ENCODE assay signal across 8 cellular contexts in the genomic region with DNA sequence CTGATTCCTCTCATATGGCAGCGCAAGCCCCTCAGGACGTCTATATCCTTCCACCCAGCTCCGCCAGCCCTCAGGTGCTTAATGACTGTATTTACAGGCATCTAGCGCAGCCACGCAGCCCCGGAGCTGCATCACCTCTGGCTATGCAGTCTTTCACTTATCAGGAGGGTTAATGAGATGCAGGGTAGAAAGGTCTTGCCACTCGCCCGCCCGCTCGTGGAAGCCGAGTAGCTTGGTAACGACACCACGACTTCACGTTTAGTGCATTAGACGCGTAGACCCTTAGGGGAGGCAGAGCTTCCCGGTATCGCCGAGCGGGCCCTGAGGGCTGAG. TPM values are rescaled to one million over a fixed set of nuclear protein-coding genes. Genes with fewer than 3 reads are reported as not detected.
DNase-seq lines count a peak whose midpoint lies in the region; ATAC-seq and TF ChIP-seq lines count a peak whose summit lies in the region.

No MANE protein-coding gene starts in this region.

- H3K27me3 Mint-ChIP-seq in WTC11 (ENCODE audit: low read depth) (no peaks in the 10 kb centered on the region; the same call in none of the 2 replicates), glutamatergic neuron (ENCODE audit: unreplicated experiment) (peaks cover 6% of the 10 kb centered on the region)

- H3K4me3 Mint-ChIP-seq in WTC11: peak overlapping the region; percentile 81
- H3K4me3 Mint-ChIP-seq in glutamatergic neuron (ENCODE audit: unreplicated experiment): peak overlapping the region; percentile 84

- H3K9me3 Mint-ChIP-seq in WTC11 (no peaks in the 10 kb centered on the region), glutamatergic neuron (ENCODE audit: unreplicated experiment) (peaks cover 4% of the 10 kb centered on the region)

- TF ChIP-seq CTCF in WTC11 (IDR thresholded peaks at IDR 0.05) (no peak), glutamatergic neuron (IDR thresholded peaks at IDR 0.05; ENCODE audit: partially characterized antibody, unreplicated experiment) (no peak), GM13976 (IDR thresholded peaks at IDR 0.05; ENCODE audit: borderline replicate concordance, control extremely low read depth, extremely low read depth, insufficient read depth, missing control alignments) (no peak), GM10248 (IDR thresholded peaks at IDR 0.05; ENCODE audit: control extremely low read depth, extremely low read depth, low read depth, missing control alignments) (no peak)

- in situ Hi-C loops in GM13976 (cut with MboI; ENCODE audit: low sequenced_read_pairs, unreplicated experiment): no loop called here

- peak; percentile 2 for ATAC-seq in WTC11
- ATAC-seq in HG02610 (IDR thresholded peaks at IDR 0.05; ENCODE audit: unreplicated experiment): no peak

- H3K4me1 Mint-ChIP-seq in WTC11 (peaks cover 28% of the 10 kb centered on the region), glutamatergic neuron (ENCODE audit: low read depth, unreplicated experiment) (peaks cover 2% of the 10 kb centered on the region)

- DNase-seq in NCI-H1417 (lab: John Stamatoyannopoulos, UW): peak in 2 of 3 experiments; percentile 62 to 77
- no peak for DNase-seq in NCI-H1417 treated with DMSO at 0.1 percent for 48 hours (lab: John Stamatoyannopoulos, UW)
- DNase-seq in WTC11 (ENCODE audit: low spot score): no peak
- DNase-seq in glutamatergic neuron: peak; percentile 19
- peak; percentile 10 for DNase-seq in putamen (ENCODE audit: low spot score)
- DNase-seq in GM13976 (ENCODE audit: low spot score): no peak
- no peak for DNase-seq in GM10248 (ENCODE audit: extremely low spot score)

- H3K36me3 Mint-ChIP-seq in WTC11 (no peaks in the 10 kb centered on the region), glutamatergic neuron (ENCODE audit: unreplicated experiment) (no peaks in the 10 kb centered on the region)

- H3K27ac Mint-ChIP-seq in WTC11 (no peak overlapping the region), glutamatergic neuron (ENCODE audit: unreplicated experiment) (peak overlapping the region; percentile 82)

- POLR2A ChIA-PET in WTC11 (lab: Charles Lee) (interaction anchor here (0.8 to 1.3 kb wide), 2 partner anchors 13 to 194 kb away, joined by 4 to 5 read pairs; no protein-coding TSS in a partner anchor), GM10248 (lab: Yijun Ruan, JAX) (no interaction called here)

- CTCF ChIA-PET in WTC11 (lab: Charles Lee): interaction anchor here (0.8 to 3.1 kb wide), 8 partner anchors 12 to 115 kb away, joined by 3 to 19 read pairs (median 4); no protein-coding TSS in a partner anchor
- CTCF ChIA-PET in GM10248 (lab: Yijun Ruan, JAX): no interaction called here

TF ChIP-seq in WTC11, 78 proteins besides CTCF, POLR2A, EP300 and RAD21:
- TF ChIP-seq CREM (CRISPR knock-in tag; IDR thresholded peaks at IDR 0.05) (no peak), GTF2I (CRISPR knock-in tag; conservative IDR thresholded peaks at IDR 0.05) (no peak), NR2C2 (CRISPR knock-in tag; IDR thresholded peaks at IDR 0.05) (no peak)
- TF ChIP-seq, protein P1, sequence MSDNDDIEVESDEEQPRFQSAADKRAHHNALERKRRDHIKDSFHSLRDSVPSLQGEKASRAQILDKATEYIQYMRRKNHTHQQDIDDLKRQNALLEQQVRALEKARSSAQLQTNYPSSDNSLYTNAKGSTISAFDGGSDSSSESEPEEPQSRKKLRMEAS (CRISPR knock-in tag; IDR thresholded peaks at IDR 0.05): no peak
TF ChIP-seq in WTC11: peak in this region for 0.

RNA-seq across cellular contexts. Expression of a gene that starts 1.5 kb away (rescaled TPM):
- total RNA-seq in WTC11 (2021): 48.4 to 55.2 TPM (median 48.4 TPM) in 3 replicates
- total RNA-seq in glutamatergic neuron (ENCODE audit: unreplicated experiment): 28.7 TPM

Comparison
In these comparisons a context has a peak if more than half of its experiments do, and no peak if none do; other contexts are left out.
1. DNase-seq: peak in NCI-H1417 (2 of 3), glutamatergic neuron (single experiment) and putamen (single experiment); none in NCI-H1417 treated with DMSO at 0.1 percent for 48 hours (single experiment), WTC11 (single experiment), GM13976 (single experiment) and GM10248 (single experiment).